In genomic region chr3:169509359-169509758, GRCh38 we compare ENCODE assay signal across 12 cellular contexts.
A peak's percentile ranks its signal among the peaks of the same experiment; 100 is the strongest.
DNase-seq lines count a peak whose midpoint lies in the region; ATAC-seq and FAIRE-seq lines count a peak whose summit lies in the region.
"Had no signal": no experiment of that assay in that cellular context is flagged by ENCODE, and none has a peak within 500 bp of the region (broad histone marks: within the 10 kb centered on the region; RNA-seq: fewer than 3 reads in every experiment).

No MANE protein-coding gene starts in this region.

- H3K36me3 ChIP-seq in small intestine (ENCODE audit: control insufficient read depth in 2 of 2, insufficient read depth in 2 of 2, low read length in 2 of 2) = no peaks in the 10 kb centered on the region

- no peak for FAIRE-seq in small intestine (lab: Jason Lieb, UNC)
- FAIRE-seq: kidney had no signal

- CTCF ChIA-PET in activated CD4-positive, alpha-beta T cell treated with anti-CD3 and anti-CD28 coated beads, Interleukin-2, amount 10 ng/mL, durations not matched to agents 7 days and 5 days (lab: Charles Lee) = no interaction called here

- H3K9me3 Mint-ChIP-seq in activated CD4-positive, alpha-beta T cell treated with anti-CD3 and anti-CD28 coated beads, Interleukin-2, amount 10 ng/mL, durations not matched to agents 7 days and 5 days = no peaks in the 10 kb centered on the region
- peaks cover 3% of the 10 kb centered on the region for H3K9me3 Mint-ChIP-seq in natural killer cell treated with Interleukin-12 subunit alpha and Interleukin-12 subunit beta and Interleukin-15 and Interleukin-18, amount 100 ng/mL, for 72 hours

- peak; percentile 94 for ATAC-seq in GM21825 (IDR thresholded peaks at IDR 0.05; ENCODE audit: unreplicated experiment)
- peak; percentile 85 for ATAC-seq in HG03378 (IDR thresholded peaks at IDR 0.05; ENCODE audit: unreplicated experiment)
- peak in 1 of 2 donors; percentile 53 for ATAC-seq in natural killer cell treated with Interleukin-12 subunit alpha and Interleukin-12 subunit beta and Interleukin-15 and Interleukin-18, amount 100 ng/mL, for 72 hours

- H3K27me3 Mint-ChIP-seq in activated CD4-positive, alpha-beta T cell treated with anti-CD3 and anti-CD28 coated beads, Interleukin-2, amount 10 ng/mL, durations not matched to agents 7 days and 5 days = no peaks in the 10 kb centered on the region
- H3K27me3 Mint-ChIP-seq in natural killer cell treated with Interleukin-12 subunit alpha and Interleukin-12 subunit beta and Interleukin-15 and Interleukin-18, amount 100 ng/mL, for 72 hours = no peaks in the 10 kb centered on the region

- H3K9me3 ChIP-seq in small intestine (ENCODE audit: control insufficient read depth, low read depth) = no peaks in the 10 kb centered on the region

- H3K27ac Mint-ChIP-seq in activated CD4-positive, alpha-beta T cell treated with anti-CD3 and anti-CD28 coated beads, Interleukin-2, amount 10 ng/mL, durations not matched to agents 7 days and 5 days = peak overlapping the region; percentile 7
- H3K27ac Mint-ChIP-seq in natural killer cell treated with Interleukin-12 subunit alpha and Interleukin-12 subunit beta and Interleukin-15 and Interleukin-18, amount 100 ng/mL, for 72 hours = peak overlapping the region in 1 of 2 donors; percentile 34

- no peak for DNase-seq in activated CD4-positive, alpha-beta T cell treated with anti-CD3 and anti-CD28 coated beads, Interleukin-2, amount 10 ng/mL, durations not matched to agents 7 days and 5 days
- DNase-seq in activated CD4-positive, alpha-beta T cell treated with anti-CD3 and anti-CD28 coated beads, Interleukin-2, amount 50 U/mL, for 48 hours = no peak
- no peak for DNase-seq in natural killer cell treated with Interleukin-12 subunit alpha and Interleukin-12 subunit beta and Interleukin-15 and Interleukin-18, amount 100 ng/mL, for 72 hours (ENCODE audit: low spot score)
- DNase-seq in small intestine = no peak
- DNase-seq in superior temporal gyrus (ENCODE audit: extremely low spot score) = no peak
- no peak for DNase-seq in head of caudate nucleus
- DNase-seq: 8988T, Kasumi-1, kidney had no signal

- intact Hi-C loops in head of caudate nucleus (cut with DNase I) = no loop called here

- H3K27ac ChIP-seq in small intestine (ENCODE audit: low read depth in 1 of 2, low read length in 1 of 2) = no peak overlapping the region
- H3K27ac ChIP-seq: VCaP had no signal

- no peak overlapping the region for H3K4me3 ChIP-seq in small intestine (ENCODE audit: low read depth in 1 of 2, low read length in 2 of 2)

- H3K4me1 ChIP-seq in small intestine (ENCODE audit: control insufficient read depth in 2 of 2, insufficient read depth in 1 of 2, low read depth in 1 of 2, low read length in 1 of 2) = no peaks in the 10 kb centered on the region

- no peaks in the 10 kb centered on the region for H3K27me3 ChIP-seq in small intestine (ENCODE audit: control insufficient read depth in 2 of 2, insufficient read depth in 2 of 2, low read length in 2 of 2)

- peaks cover 15% of the 10 kb centered on the region for H3K4me1 Mint-ChIP-seq in activated CD4-positive, alpha-beta T cell treated with anti-CD3 and anti-CD28 coated beads, Interleukin-2, amount 10 ng/mL, durations not matched to agents 7 days and 5 days
- peaks cover 6 to 15% of the 10 kb centered on the region in 2 donors for H3K4me1 Mint-ChIP-seq in natural killer cell treated with Interleukin-12 subunit alpha and Interleukin-12 subunit beta and Interleukin-15 and Interleukin-18, amount 100 ng/mL, for 72 hours (ENCODE audit: low read depth in 2 of 2)

- no peak overlapping the region for H3K4me3 Mint-ChIP-seq in activated CD4-positive, alpha-beta T cell treated with anti-CD3 and anti-CD28 coated beads, Interleukin-2, amount 10 ng/mL, durations not matched to agents 7 days and 5 days
- H3K4me3 Mint-ChIP-seq in natural killer cell treated with Interleukin-12 subunit alpha and Interleukin-12 subunit beta and Interleukin-15 and Interleukin-18, amount 100 ng/mL, for 72 hours = peak overlapping the region; percentile 10

- POLR2A ChIA-PET in activated CD4-positive, alpha-beta T cell treated with anti-CD3 and anti-CD28 coated beads, Interleukin-2, amount 10 ng/mL, durations not matched to agents 7 days and 5 days (lab: Charles Lee) = no interaction called here

- 53 to 69% (median 67%) methylated on average over 1 of the region's 1 CpG for WGBS in small intestine, 3 donors

- no peaks in the 10 kb centered on the region for H3K36me3 Mint-ChIP-seq in activated CD4-positive, alpha-beta T cell treated with anti-CD3 and anti-CD28 coated beads, Interleukin-2, amount 10 ng/mL, durations not matched to agents 7 days and 5 days (ENCODE audit: low read depth)
- no peaks in the 10 kb centered on the region for H3K36me3 Mint-ChIP-seq in natural killer cell treated with Interleukin-12 subunit alpha and Interleukin-12 subunit beta and Interleukin-15 and Interleukin-18, amount 100 ng/mL, for 72 hours
